16 cellular contexts compared by ENCODE assay signal in genomic region chr9:98037362-98037761, GRCh38. TPM values are rescaled to one million over a fixed set of nuclear protein-coding genes. Genes with fewer than 3 reads are reported as not detected.
DNase-seq lines count a peak whose midpoint lies in the region; ATAC-seq and TF ChIP-seq lines count a peak whose summit lies in the region.
"Had no signal": no experiment of that assay in that cellular context is flagged by ENCODE, and none has a peak within 500 bp of the region (broad histone marks: within the 10 kb centered on the region; RNA-seq: fewer than 3 reads in every experiment).

No MANE protein-coding gene starts in this region.

- no peaks in the 10 kb centered on the region for H3K36me3 ChIP-seq in OCI-LY7 (ENCODE audit: insufficient read depth, low read length)
- no peaks in the 10 kb centered on the region for H3K36me3 ChIP-seq in gastroesophageal sphincter
- H3K36me3 ChIP-seq in spleen = no peaks in the 10 kb centered on the region

- 0 out of 2 replicates have a peak overlapping the region, but pooled peaks have one; percentile 19 for H2AFZ ChIP-seq in OCI-LY7 (ENCODE audit: low read length)
- H2AFZ ChIP-seq: GM23338 had no signal

- no peak overlapping the region for H3K4me2 ChIP-seq in OCI-LY7 (ENCODE audit: low read length)
- H3K4me2 ChIP-seq: GM23338 had no signal

- H3K4me1 ChIP-seq in OCI-LY7 (ENCODE audit: insufficient read depth, low read length, poor library complexity, severe bottlenecking) (peaks cover 42% of the 10 kb centered on the region), gastroesophageal sphincter (peaks cover 0 to 6% (median 4%) of the 10 kb centered on the region in 3 donors), spleen (peaks cover 7 to 62% (median 46%) of the 10 kb centered on the region in 6 donors)

- no peak overlapping the region for H3K27ac ChIP-seq in OCI-LY7 (ENCODE audit: low read depth, low read length, poor library complexity, severe bottlenecking)
- peak overlapping the region in 1 of 4 donors; percentile 44 for H3K27ac ChIP-seq in gastroesophageal sphincter
- peak overlapping the region in 6 of 8 donors; percentile 17 to 73 (median 60) for H3K27ac ChIP-seq in spleen

- no peaks in the 10 kb centered on the region for H3K9me3 ChIP-seq in OCI-LY7 (ENCODE audit: low read length)
- H3K9me3 ChIP-seq in gastroesophageal sphincter = no peaks in the 10 kb centered on the region
- H3K9me3 ChIP-seq in spleen = no peaks in the 10 kb centered on the region

- H3K27me3 Mint-ChIP-seq in T-helper 2 cell treated with Interferon-gamma antibody and Interleukin-4, amounts not matched to agents 5 μg/mL and 100 μg/mL, for 36 hours (ENCODE audit: low read depth) = peaks cover under 1% of the 10 kb centered on the region
- H3K27me3 Mint-ChIP-seq: CD4-positive, alpha-beta T cell had no signal

- H3K27me3 ChIP-seq in gastroesophageal sphincter (peaks cover 29% of the 10 kb centered on the region), spleen (replicated peaks in 1 of 7) (no peaks in the 10 kb centered on the region)

- ATAC-seq in gastroesophageal sphincter (peak; percentile 51), GM18867 (IDR thresholded peaks at IDR 0.05; ENCODE audit: unreplicated experiment) (no peak), HG02678 (IDR thresholded peaks at IDR 0.05; ENCODE audit: unreplicated experiment) (no peak)
- ATAC-seq: GM23338 had no signal

- BruUV-seq in OCI-LY7 (replicated peaks; lab: Mats Ljungman, UMichigan) = no TSS peak

- CTCF ChIA-PET in OCI-LY7 (lab: Charles Lee; ENCODE audit: unreplicated experiment) = interaction anchor here (0.6 to 1.4 kb wide), 3 partner anchors 113 to 247 kb away, joined by 3 to 5 read pairs (median 3); partner anchors contain the start of gene TRMO

- no peaks in the 10 kb centered on the region for H3K9me3 Mint-ChIP-seq in T-helper 2 cell treated with Interferon-gamma antibody and Interleukin-4, amounts not matched to agents 5 μg/mL and 100 μg/mL, for 36 hours
- H3K9me3 Mint-ChIP-seq: CD4-positive, alpha-beta T cell; GM23338; neural crest cell had no signal

- no peaks in the 10 kb centered on the region for H4K20me1 ChIP-seq in OCI-LY7 (ENCODE audit: insufficient read depth, low read length)

- TF ChIP-seq CTCF in OCI-LY7 (conservative IDR thresholded peaks at IDR 0.05; ENCODE audit: low read length) = no peak
- no peak for TF ChIP-seq CTCF in gastroesophageal sphincter (IDR thresholded peaks at IDR 0.05)
- TF ChIP-seq CTCF in spleen (IDR thresholded peaks at IDR 0.05 in 8 of 11, conservative IDR thresholded peaks at IDR 0.05 in 3 of 11) = no peak

- POLR2A ChIA-PET in OCI-LY7 (lab: Charles Lee) = interaction anchor here (0.7 to 2.4 kb wide), 8 partner anchors 9 to 114 kb away, joined by 3 to 17 read pairs (median 4); partner anchors contain the start of gene ANP32B

- no peak overlapping the region for H3K4me3 Mint-ChIP-seq in T-helper 2 cell treated with Interferon-gamma antibody and Interleukin-4, amounts not matched to agents 5 μg/mL and 100 μg/mL, for 36 hours
- H3K4me3 Mint-ChIP-seq: CD4-positive, alpha-beta T cell; GM23338; neural crest cell had no signal

- peak; percentile 49 for DNase-seq in GF-D8 (lab: John Stamatoyannopoulos, UW)
- DNase-seq in OCI-LY7 (ENCODE audit: low spot score) = no peak
- no peak for DNase-seq in spleen
- DNase-seq in T-helper 2 cell treated with Interferon-gamma antibody and Interleukin-4, amounts not matched to agents 5 μg/mL and 100 μg/mL, for 36 hours (ENCODE audit: low spot score) = no peak
- no peak for DNase-seq in NCI-H1436 (lab: John Stamatoyannopoulos, UW)
- DNase-seq: activated CD4-positive, alpha-beta T cell treated with anti-CD3 and anti-CD28 coated beads, Interleukin-2, amount 50 U/mL, for 48 hours; activated gamma-delta T cell treated with Interleukin-2 at 50 U/mL for 16 hours; CD4-positive, alpha-beta T cell; cerebellar nuclear complex; NCI-H2029; stimulated activated CD8-positive, alpha-beta memory T cell treated with anti-CD3 and anti-CD28 coated beads, Interleukin-4, amount 100 ng/mL, for 48 hours had no signal

- H3K4me3 ChIP-seq in OCI-LY7 (ENCODE audit: low read depth, low read length, poor library complexity, severe bottlenecking) (no peak overlapping the region), gastroesophageal sphincter (no peak overlapping the region), spleen (no peak overlapping the region)
- H3K4me3 ChIP-seq: GM23338 had no signal

- H3K9me2 ChIP-seq in OCI-LY7 (ENCODE audit: insufficient read depth, low read length) = no peaks in the 10 kb centered on the region

- intact Hi-C loops in OCI-LY7 (cut with micrococcal nuclease; ENCODE audit: unreplicated experiment) = no loop called here
- intact Hi-C loops in spleen (cut with DNase I; ENCODE audit: low total_unique reads) = loop anchor here (10.0 kb wide), 1 partner anchor 53 kb away; the partner anchor contains the start of gene ANP32B

- TF ChIP-seq EP300 in gastroesophageal sphincter (IDR thresholded peaks at IDR 0.05) = no peak

- H3K27ac Mint-ChIP-seq in T-helper 2 cell treated with Interferon-gamma antibody and Interleukin-4, amounts not matched to agents 5 μg/mL and 100 μg/mL, for 36 hours = no peak overlapping the region
- H3K27ac Mint-ChIP-seq: CD4-positive, alpha-beta T cell; GM23338 had no signal

- no peaks in the 10 kb centered on the region for H3K36me3 Mint-ChIP-seq in T-helper 2 cell treated with Interferon-gamma antibody and Interleukin-4, amounts not matched to agents 5 μg/mL and 100 μg/mL, for 36 hours (ENCODE audit: low read depth)

- H3K79me2 ChIP-seq in OCI-LY7 (ENCODE audit: insufficient read depth, low read depth, low read length) = no peaks in the 10 kb centered on the region

- peaks cover 8% of the 10 kb centered on the region for H3K4me1 Mint-ChIP-seq in T-helper 2 cell treated with Interferon-gamma antibody and Interleukin-4, amounts not matched to agents 5 μg/mL and 100 μg/mL, for 36 hours (ENCODE audit: low read depth)
- H3K4me1 Mint-ChIP-seq: neural crest cell had no signal

- no peak for TF ChIP-seq POLR2A in gastroesophageal sphincter (IDR thresholded peaks at IDR 0.05)
- no peak for TF ChIP-seq POLR2A in spleen (IDR thresholded peaks at IDR 0.05)

RNA-seq across cellular contexts. Expression of gene NANS, which starts 19.2 kb away (rescaled TPM):
- 63.7 and 70.6 TPM in 2 replicates for total RNA-seq in OCI-LY7 (2014; rRNA removed; shearing (Covaris generic))
- total RNA-seq in OCI-LY7 (2022) (50.4 and 56.9 TPM in 2 replicates), gastroesophageal sphincter (10 to 100 TPM; 21.5 to 58.3 (median 40.0) TPM), spleen (10 to 100 TPM; 44.2 to 87.3 (median 54.7) TPM)
- 10 to 100 TPM; 30.6 to 53.1 (median 42.7) TPM for polyA plus RNA-seq in spleen

RNA-seq across cellular contexts. Expression of gene ANP32B, which starts 54.2 kb away (rescaled TPM):
- total RNA-seq in OCI-LY7 (2014; rRNA removed; shearing (Covaris generic)) = 32.1 and 52.7 TPM in 2 replicates
- total RNA-seq in OCI-LY7 (2022) (389 and 454 TPM in 2 replicates), gastroesophageal sphincter (10 to 100 TPM; 33.0 to 41.0 (median 36.1) TPM), spleen (100 to 1,000 TPM in 3 of 7 donors, 10 to 100 TPM in 4; 39.1 to 120 (median 98.3) TPM)
- 100 to 1,000 TPM; 115 to 156 (median 152) TPM for polyA plus RNA-seq in spleen
